Comparison of ENCODE assay signal across 8 cellular contexts in the genomic region with DNA sequence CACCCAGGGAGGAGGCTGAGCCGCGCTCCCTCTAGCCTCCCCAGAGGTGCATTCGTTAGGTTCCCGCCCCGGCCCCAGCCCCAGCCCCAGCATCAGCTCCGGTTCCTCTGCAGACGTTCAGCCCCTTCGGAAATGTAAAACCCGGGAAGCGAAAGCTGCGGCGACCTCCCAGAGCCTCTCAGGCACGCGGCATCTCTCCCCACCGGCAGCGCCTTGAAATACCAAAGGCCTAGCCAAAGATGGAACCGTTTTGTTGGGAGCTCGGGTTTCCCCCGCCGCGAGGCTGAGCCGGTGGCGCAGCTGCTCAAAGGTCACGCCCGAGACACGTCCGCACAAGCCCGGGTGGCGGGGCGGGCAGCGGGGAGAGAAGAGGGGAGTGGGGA.
DNase-seq lines count a peak whose midpoint lies in the region; ATAC-seq and TF ChIP-seq lines count a peak whose summit lies in the region.

No MANE protein-coding gene starts in this region.

- no peak overlapping the region for H3K4me3 ChIP-seq in PC-3 (ENCODE audit: low read length)

- peaks cover 76% of the 10 kb centered on the region for H3K27me3 Mint-ChIP-seq in dendritic cell treated with granulocyte-macrophage colony-stimulating factor and Interleukin-4, amounts not matched to agents 40 ng/mL and 50 ng/mL, for 4 days

- no peaks in the 10 kb centered on the region for H3K27me3 ChIP-seq in PC-3 (ENCODE audit: low read length)

- H3K27ac ChIP-seq in RWPE1 = peak overlapping the region; percentile 67
- no peak overlapping the region for H3K27ac ChIP-seq in PC-3 (ENCODE audit: low read length)

- no peaks in the 10 kb centered on the region for H3K36me3 ChIP-seq in PC-3 (ENCODE audit: low read depth, low read length)

- POLR2A ChIA-PET in RWPE1 (lab: Yijun Ruan, JAX; ENCODE audit: low non-redundant PET) = no interaction called here
- POLR2A ChIA-PET in PC-3 (lab: Charles Lee; ENCODE audit: unreplicated experiment) = no interaction called here

- no peak overlapping the region for H3K4me2 ChIP-seq in PC-3 (ENCODE audit: low read length)

- H3K27ac Mint-ChIP-seq in dendritic cell treated with granulocyte-macrophage colony-stimulating factor and Interleukin-4, amounts not matched to agents 40 ng/mL and 50 ng/mL, for 4 days = peak overlapping the region; percentile 13

- H2AFZ ChIP-seq in PC-3 (ENCODE audit: low read length) = no peak overlapping the region

- no peak for TF ChIP-seq CTCF in RWPE1 (conservative IDR thresholded peaks at IDR 0.05; ENCODE audit: low read depth)
- no peak for TF ChIP-seq CTCF in PC-3 (conservative IDR thresholded peaks at IDR 0.05; ENCODE audit: low read depth, low read length)

- no peaks in the 10 kb centered on the region for H3K36me3 Mint-ChIP-seq in dendritic cell treated with granulocyte-macrophage colony-stimulating factor and Interleukin-4, amounts not matched to agents 40 ng/mL and 50 ng/mL, for 4 days (ENCODE audit: low read depth)

- DNase-seq in NOMO-1 (lab: John Stamatoyannopoulos, UW; ENCODE audit: unreplicated experiment in 2 of 2) (peak; percentile 34 to 45), NOMO-1 treated with dmso at 0.1 percent for 144 hours (lab: John Stamatoyannopoulos, UW; ENCODE audit: unreplicated experiment) (no peak), RWPE1 (ENCODE audit: low spot score) (peak; percentile 66), medulla oblongata (ENCODE audit: extremely low spot score) (peak; percentile 57), PC-3 (no peak)
- peak; percentile 59 for DNase-seq in stimulated activated naive CD8-positive, alpha-beta T cell treated with anti-CD3 and anti-CD28 coated beads, Interleukin-15, Interleukin-2, amounts not matched to agents 100 U/mL and 50 U/mL, for 24 hours

- peak; percentile 74 for ATAC-seq in HG03354 (IDR thresholded peaks at IDR 0.05; ENCODE audit: poor library complexity, severe bottlenecking, unreplicated experiment)
- ATAC-seq in stimulated activated naive CD8-positive, alpha-beta T cell treated with anti-CD3 and anti-CD28 coated beads, Interleukin-15, Interleukin-2, amounts not matched to agents 100 U/mL and 50 U/mL, for 24 hours = peak; percentile 53
- ATAC-seq in PC-3 = no peak

- peak overlapping the region; percentile 37 for H3K4me3 Mint-ChIP-seq in dendritic cell treated with granulocyte-macrophage colony-stimulating factor and Interleukin-4, amounts not matched to agents 40 ng/mL and 50 ng/mL, for 4 days

- no peaks in the 10 kb centered on the region for H4K20me1 ChIP-seq in PC-3 (ENCODE audit: low read length)

- no peak overlapping the region for H3K9ac ChIP-seq in PC-3 (ENCODE audit: low read length)

- no peaks in the 10 kb centered on the region for H3F3A ChIP-seq in PC-3 (ENCODE audit: low read length, unreplicated experiment)

- H3K4me1 ChIP-seq in PC-3 (ENCODE audit: insufficient read depth, low read length) = peaks cover 7% of the 10 kb centered on the region

- no peaks in the 10 kb centered on the region for H3K9me3 Mint-ChIP-seq in dendritic cell treated with granulocyte-macrophage colony-stimulating factor and Interleukin-4, amounts not matched to agents 40 ng/mL and 50 ng/mL, for 4 days

- H3K9me2 ChIP-seq in PC-3 (replicated peaks; ENCODE audit: low read length) = no peaks in the 10 kb centered on the region

- intact Hi-C loops in dendritic cell treated with granulocyte-macrophage colony-stimulating factor and Interleukin-4, amounts not matched to agents 40 ng/mL and 50 ng/mL, for 4 days (cut with micrococcal nuclease) = no loop called here
- intact Hi-C loops in PC-3 (cut with micrococcal nuclease) = no loop called here

- CTCF ChIA-PET in RWPE1 (lab: Yijun Ruan, JAX) = interaction anchor here (0.5 kb wide), 1 partner anchor 1837 kb away, joined by 3 read pairs; no protein-coding TSS in a partner anchor
- CTCF ChIA-PET in PC-3 (lab: Charles Lee) = no interaction called here

- H3K4me1 Mint-ChIP-seq in dendritic cell treated with granulocyte-macrophage colony-stimulating factor and Interleukin-4, amounts not matched to agents 40 ng/mL and 50 ng/mL, for 4 days (ENCODE audit: low read depth) = peaks cover 37% of the 10 kb centered on the region

- H3K79me2 ChIP-seq in PC-3 (ENCODE audit: low read length) = no peaks in the 10 kb centered on the region

- no TSS peak for BruUV-seq in PC-3 (replicated peaks; lab: Mats Ljungman, UMichigan)

- H3K9me3 ChIP-seq in PC-3 (ENCODE audit: low read length) = no peaks in the 10 kb centered on the region

Comparison
In these comparisons a context has a peak if more than half of its experiments do, and no peak if none do; other contexts are left out.
1. DNase-seq: peak in NOMO-1 (2 of 2), RWPE1 (single experiment), medulla oblongata (single experiment) and stimulated activated naive CD8-positive, alpha-beta T cell treated with anti-CD3 and anti-CD28 coated beads, Interleukin-15, Interleukin-2, amounts not matched to agents 100 U/mL and 50 U/mL, for 24 hours (single experiment); none in NOMO-1 treated with dmso at 0.1 percent for 144 hours (single experiment) and PC-3 (single experiment).